ENCODE assay signal across 13 cellular contexts in the genomic region with DNA sequence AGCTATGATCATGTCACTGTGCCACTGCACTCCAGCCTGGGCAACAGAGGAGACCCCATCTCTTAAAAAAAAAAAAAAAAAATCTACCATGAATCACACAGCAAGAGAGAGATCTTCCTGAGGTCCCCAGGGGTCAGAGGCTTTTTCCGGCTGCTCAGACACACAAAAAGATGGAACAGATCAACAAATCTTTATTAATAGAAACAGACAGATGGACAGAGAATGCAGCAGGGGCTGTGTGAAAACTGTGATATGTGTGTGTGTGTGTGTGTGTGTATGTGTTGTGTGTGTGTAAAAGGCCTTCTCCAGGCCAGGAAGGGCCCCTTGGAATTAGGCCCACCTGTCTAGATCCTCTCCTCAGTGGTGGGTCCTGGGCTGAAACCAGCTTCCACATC. TPM values are rescaled to one million over a fixed set of nuclear protein-coding genes. Genes with fewer than 3 reads are reported as not detected.
"Had no signal": no experiment of that assay in that cellular context is flagged by ENCODE, and none has a peak within 500 bp of the region (broad histone marks: within the 10 kb centered on the region; RNA-seq: fewer than 3 reads in every experiment).

No MANE protein-coding gene starts in this region.

- H3K9me3 ChIP-seq: psoas muscle, right lobe of liver, thoracic aorta had no signal

- H3K4me1 ChIP-seq: foreskin keratinocyte had no signal

- H3K36me3 ChIP-seq: thoracic aorta had no signal

- H3K4me3 Mint-ChIP-seq: memory B cell; nephron progenitor cell; T-helper 1 cell treated with Interleukin-12 subunit alpha and Interleukin-12 subunit beta and Interleukin-4 antibody, amounts not matched to agents 30 μg/mL and 1 μg/mL, for 36 hours had no signal

- H3K9me3 Mint-ChIP-seq: activated naive CD8-positive, alpha-beta T cell treated with anti-CD3 and anti-CD28 coated beads for 36 hours; effector memory CD8-positive, alpha-beta T cell; memory B cell; nephron progenitor cell; T-helper 1 cell treated with Interleukin-12 subunit alpha and Interleukin-12 subunit beta and Interleukin-4 antibody, amounts not matched to agents 30 μg/mL and 1 μg/mL, for 36 hours had no signal

- H3K27ac ChIP-seq: foreskin keratinocyte, psoas muscle, right lobe of liver, thoracic aorta had no signal

- H3K27ac Mint-ChIP-seq: activated naive CD8-positive, alpha-beta T cell treated with anti-CD3 and anti-CD28 coated beads for 36 hours; memory B cell; nephron progenitor cell; T-helper 1 cell treated with Interleukin-12 subunit alpha and Interleukin-12 subunit beta and Interleukin-4 antibody, amounts not matched to agents 30 μg/mL and 1 μg/mL, for 36 hours had no signal

- DNase-seq: activated gamma-delta T cell had no signal

- H3K4me3 ChIP-seq: psoas muscle, right lobe of liver, thoracic aorta had no signal

- H3K27me3 ChIP-seq: right lobe of liver had no signal

RNA-seq across cellular contexts. Expression of a gene that starts 5.7 kb away (rescaled TPM):
- total RNA-seq: aorta, left ventricle myocardium superior, thoracic aorta, ureter had no signal
